ENCODE assay signal across 8 cellular contexts in genomic region chr20:35883778-35884540, GRCh38.
A peak's percentile ranks its signal among the peaks of the same experiment; 100 is the strongest.
DNase-seq lines count a peak whose midpoint lies in the region; ATAC-seq and TF ChIP-seq lines count a peak whose summit lies in the region.

No MANE protein-coding gene starts in this region.

- no peak overlapping the region for H3K4me2 ChIP-seq in OCI-LY7 (ENCODE audit: low read length)

- no peaks in the 10 kb centered on the region for H4K20me1 ChIP-seq in OCI-LY7 (ENCODE audit: insufficient read depth, low read length)

- POLR2A ChIA-PET in HEK293 (lab: Yijun Ruan, JAX) (interaction anchor here (0.6 to 3.9 kb wide), 5 partner anchors 9 to 160 kb away, joined by 3 to 28 read pairs (median 3); partner anchors contain the start of gene RBM39), OCI-LY7 (lab: Charles Lee) (interaction anchor here (0.6 kb wide), 1 partner anchor 140 kb away, joined by 3 read pairs; no protein-coding TSS in a partner anchor)
- POLR2A ChIA-PET in naive thymus-derived CD4-positive, alpha-beta T cell (lab: Charles Lee): interaction anchor here (0.8 to 1.3 kb wide), 4 partner anchors 13 to 184 kb away, joined by 3 to 7 read pairs (median 4); partner anchors contain the start of genes RBM39 and ROMO1

- peak; percentile 83 for TF ChIP-seq CTCF in HEK293 (tag by site-specific recombination; IDR thresholded peaks at IDR 0.05)
- peak; percentile 86 for TF ChIP-seq CTCF in OCI-LY7 (conservative IDR thresholded peaks at IDR 0.05; ENCODE audit: low read length)

- H3K9me3 ChIP-seq in HEK293 (ENCODE audit: control insufficient read depth, insufficient read depth, low read depth, low read length) (no peaks in the 10 kb centered on the region), OCI-LY7 (ENCODE audit: low read length) (no peaks in the 10 kb centered on the region)
- H3K9me3 ChIP-seq in naive thymus-derived CD4-positive, alpha-beta T cell (ENCODE audit: control insufficient read depth in 2 of 3, low read length in 3 of 3): no peaks in the 10 kb centered on the region

- H3K4me1 Mint-ChIP-seq in naive thymus-derived CD4-positive, alpha-beta T cell: peaks cover 10 to 22% (median 16%) of the 10 kb centered on the region in 7 donors

- H3K9me2 ChIP-seq in OCI-LY7 (ENCODE audit: insufficient read depth, low read length): no peaks in the 10 kb centered on the region

- H3K36me3 ChIP-seq in HEK293 (ENCODE audit: control insufficient read depth in 2 of 2, insufficient read depth in 1 of 2, low read length in 2 of 2) (peaks cover 0 to 7% of the 10 kb centered on the region in 2 experiments; a peak in 2 of 3 replicates), OCI-LY7 (ENCODE audit: insufficient read depth, low read length) (0 out of 2 replicates have a peak, but pooled peaks cover 3% of the 10 kb centered on the region)
- H3K36me3 ChIP-seq in naive thymus-derived CD4-positive, alpha-beta T cell (ENCODE audit: control insufficient read depth in 2 of 3, insufficient read depth in 3 of 3, low read length in 3 of 3): peaks cover 0 to 15% (median 0%) of the 10 kb centered on the region in 3 experiments

- peak in 13 of 14 donors; percentile 2 to 59 (median 27) for DNase-seq in C1 segment of cervical spinal cord (lab: John Stamatoyannopoulos, UW)
- peak; percentile 72 for DNase-seq in OCI-LY7 (ENCODE audit: low spot score)
- DNase-seq in activated T-cell treated with anti-CD3 and anti-CD28 coated beads, Interleukin-2, amount 50 U/mL, for 1 hour: peak; percentile 60
- peak; percentile 26 to 69 (median 60) for DNase-seq in naive thymus-derived CD4-positive, alpha-beta T cell
- DNase-seq in stimulated activated CD8-positive, alpha-beta memory T cell treated with anti-CD3 and anti-CD28 coated beads, Interleukin-7, amount 100 ng/mL, for 48 hours (ENCODE audit: extremely low read depth in 1 of 2, low read depth in 1 of 2): peak; percentile 9 to 19

- peak; percentile 87 for ATAC-seq in esophagus mucosa
- ATAC-seq in naive thymus-derived CD4-positive, alpha-beta T cell: peak; percentile 93
- ATAC-seq in GM18502 (IDR thresholded peaks at IDR 0.05; ENCODE audit: poor library complexity, unreplicated experiment): no peak

- H3K4me3 ChIP-seq in HEK293 (ENCODE audit: low read depth, low read length) (peak overlapping the region; percentile 36), OCI-LY7 (ENCODE audit: low read depth, low read length, poor library complexity, severe bottlenecking) (no peak overlapping the region)
- no peak overlapping the region for H3K4me3 ChIP-seq in naive thymus-derived CD4-positive, alpha-beta T cell (ENCODE audit: low read length)

- intact Hi-C loops in OCI-LY7 (cut with micrococcal nuclease; ENCODE audit: unreplicated experiment): loop anchor here (1.0 to 5.0 kb wide), 3 partner anchors 185 to 323 kb away; partner anchors contain the start of genes NFS1 and ROMO1
- intact Hi-C loops in naive thymus-derived CD4-positive, alpha-beta T cell (cut with micrococcal nuclease): loop anchor here (1.0 to 10.0 kb wide), 9 partner anchors 139 to 421 kb away; partner anchors contain the start of genes RBM39 (in 2 of the 2), NFS1 (in 1 of the 2) and ROMO1 (in 1 of the 2)

- H3K36me3 Mint-ChIP-seq in naive thymus-derived CD4-positive, alpha-beta T cell: peaks cover 0 to 5% (median 0%) of the 10 kb centered on the region in 5 donors

- H3K4me1 ChIP-seq in HEK293 (ENCODE audit: control insufficient read depth, insufficient read depth, low read length) (no peaks in the 10 kb centered on the region; the same call in 1 of the 2 replicates), OCI-LY7 (ENCODE audit: insufficient read depth, low read length, poor library complexity, severe bottlenecking) (no peaks in the 10 kb centered on the region)
- no peaks in the 10 kb centered on the region for H3K4me1 ChIP-seq in naive thymus-derived CD4-positive, alpha-beta T cell (ENCODE audit: control insufficient read depth in 2 of 2, insufficient read depth in 2 of 2, low read length in 2 of 2)

- H3K27me3 Mint-ChIP-seq in naive thymus-derived CD4-positive, alpha-beta T cell: no peaks in the 10 kb centered on the region

- H3K79me2 ChIP-seq in OCI-LY7 (ENCODE audit: insufficient read depth, low read depth, low read length): no peaks in the 10 kb centered on the region

- CTCF ChIA-PET in HEK293 (lab: Yijun Ruan, JAX): interaction anchor here (0.6 to 2.6 kb wide), 25 partner anchors 9 to 428 kb away, joined by 3 to 15 read pairs (median 5); partner anchors contain the start of genes CEP250, RBM39 and SCAND1
- CTCF ChIA-PET in OCI-LY7 (lab: Charles Lee; ENCODE audit: unreplicated experiment): no interaction called here
- CTCF ChIA-PET in naive thymus-derived CD4-positive, alpha-beta T cell (lab: Charles Lee): interaction anchor here (0.6 to 4.0 kb wide), 13 partner anchors 10 to 1790 kb away, joined by 3 to 22 read pairs (median 4); no protein-coding TSS in a partner anchor

- no TSS peak for BruUV-seq in OCI-LY7 (replicated peaks; lab: Mats Ljungman, UMichigan)

- H3K27me3 ChIP-seq in naive thymus-derived CD4-positive, alpha-beta T cell (ENCODE audit: control insufficient read depth in 2 of 2, insufficient read depth in 2 of 2, low read length in 2 of 2): no peaks in the 10 kb centered on the region

- H3K27ac ChIP-seq in HEK293 (ENCODE audit: extremely low read depth, low read depth, low read length) (no peak overlapping the region), OCI-LY7 (ENCODE audit: low read depth, low read length, poor library complexity, severe bottlenecking) (no peak overlapping the region)
- no peak overlapping the region for H3K27ac ChIP-seq in naive thymus-derived CD4-positive, alpha-beta T cell (ENCODE audit: low read depth, low read length)

- no peak overlapping the region for H2AFZ ChIP-seq in OCI-LY7 (ENCODE audit: low read length)

- H3K4me3 Mint-ChIP-seq in naive thymus-derived CD4-positive, alpha-beta T cell: peak overlapping the region in 1 of 10 donors; percentile 3

- peak overlapping the region in 8 of 9 donors; percentile 10 to 74 (median 51) for H3K27ac Mint-ChIP-seq in naive thymus-derived CD4-positive, alpha-beta T cell

- no peaks in the 10 kb centered on the region for H3K9me3 Mint-ChIP-seq in naive thymus-derived CD4-positive, alpha-beta T cell

TF ChIP-seq in HEK293, 187 proteins besides CTCF, POLR2A, EP300 and RAD21 (continues in another document):
- TF ChIP-seq TRIM28 (IDR thresholded peaks at IDR 0.05; ENCODE audit: borderline replicate concordance, low read length) (peak; percentile 77), GFI1B (tag by site-specific recombination; IDR thresholded peaks at IDR 0.05) (0 out of 2 replicates have a peak, but pooled peaks have one; percentile 35), HOXA7 (CRISPR knock-in tag; IDR thresholded peaks at IDR 0.05; ENCODE audit: borderline replicate concordance) (no peak), ZSCAN30 (tag by site-specific recombination; IDR thresholded peaks at IDR 0.05) (peak; percentile 88), ZBTB17 (tag by site-specific recombination; IDR thresholded peaks at IDR 0.05) (peak; percentile 84), ZFP69B (tag by site-specific recombination; IDR thresholded peaks at IDR 0.05) (peak; percentile 25; the same call in 1 of the 2 replicates), ZNF521 (tag by site-specific recombination; IDR thresholded peaks at IDR 0.05) (no peak), ZNF311 (tag by site-specific recombination; IDR thresholded peaks at IDR 0.05; ENCODE audit: borderline replicate concordance) (no peak), ZNF610 (tag by site-specific recombination; IDR thresholded peaks at IDR 0.05; ENCODE audit: borderline replicate concordance) (no peak), PRDM10 (tag by site-specific recombination; IDR thresholded peaks at IDR 0.05) (peak; percentile 56), MZF1 (tag by site-specific recombination; IDR thresholded peaks at IDR 0.05; ENCODE audit: borderline replicate concordance) (no peak), ZNF112 (tag by site-specific recombination; IDR thresholded peaks at IDR 0.05) (no peak), KLF10 (tag by site-specific recombination; IDR thresholded peaks at IDR 0.05) (0 out of 2 replicates have a peak, but pooled peaks have one; percentile 17), ZNF639 (tag by site-specific recombination; IDR thresholded peaks at IDR 0.05) (peak; percentile 49; the same call in 1 of the 2 replicates)

Comparison
In these comparisons a context has a peak if more than half of its experiments do, and no peak if none do; other contexts are left out.
1. DNase-seq: peak in every context shown above with its lines; median percentile 72 in OCI-LY7; 60 in activated T-cell treated with anti-CD3 and anti-CD28 coated beads, Interleukin-2, amount 50 U/mL, for 1 hour; 60 in naive thymus-derived CD4-positive, alpha-beta T cell; 27 in C1 segment of cervical spinal cord; 14 in stimulated activated CD8-positive, alpha-beta memory T cell treated with anti-CD3 and anti-CD28 coated beads, Interleukin-7, amount 100 ng/mL, for 48 hours.